In genomic region chr2:36952748-36953197, GRCh38 we compare ENCODE assay signal across 16 cellular contexts. TPM values are rescaled to one million over a fixed set of nuclear protein-coding genes. Genes with fewer than 3 reads are reported as not detected.
DNase-seq lines count a peak whose midpoint lies in the region; ATAC-seq and TF ChIP-seq lines count a peak whose summit lies in the region.
"Had no signal": no experiment of that assay in that cellular context is flagged by ENCODE, and none has a peak within 500 bp of the region (broad histone marks: within the 10 kb centered on the region; RNA-seq: fewer than 3 reads in every experiment).

No MANE protein-coding gene starts in this region.

- H3K23me2 ChIP-seq in H9 (ENCODE audit: insufficient read length, low read depth, low read length, poor library complexity, severe bottlenecking) = no peaks in the 10 kb centered on the region

- no CpG with 5 or more reads among the region's 3 CpGs for WGBS in H9 (ENCODE audit: extremely low coverage, insufficient read length, low lambda C conversion rate)
- WGBS in right cardiac atrium = 94% methylated on average over 3 of the region's 3 CpGs
- 58 to 89% (median 73%) methylated on average over 3 of the region's 3 CpGs for whole genome bisulfite sequencing in psoas muscle, 3 donors

- H2BK120ac ChIP-seq in H9 (ENCODE audit: low read depth, low read length, poor library complexity, severe bottlenecking) = no peak overlapping the region

- no peak overlapping the region for H2AFZ ChIP-seq in H9 (ENCODE audit: low read length)

- H4K91ac ChIP-seq in H9 (ENCODE audit: insufficient read length, low read depth, low read length) = no peak overlapping the region

- TF ChIP-seq CTCF in H9 (conservative IDR thresholded peaks at IDR 0.05) (no peak), WTC11 (IDR thresholded peaks at IDR 0.05) (no peak), psoas muscle (IDR thresholded peaks at IDR 0.05) (no peak)

- H3K4me2 ChIP-seq in H9 (ENCODE audit: insufficient read depth, insufficient read length, low read length) = no peak overlapping the region

- DNase-seq in H9 (no peak), WTC11 (ENCODE audit: low spot score) (no peak), right cardiac atrium (no peak), psoas muscle (no peak), NCI-H748 (lab: John Stamatoyannopoulos, UW; ENCODE audit: unreplicated experiment) (no peak), OCI-M2 (lab: John Stamatoyannopoulos, UW; ENCODE audit: unreplicated experiment) (no peak)
- DNase-seq in stimulated activated naive CD4-positive, alpha-beta T cell treated with Interleukin-2 at 50 U/mL for 16 hours (lab: John Stamatoyannopoulos, UW) = no peak
- no peak for DNase-seq in activated T-cell treated with anti-CD3 and anti-CD28 coated beads, Interleukin-2, amount 50 U/mL, for 1 hour
- DNase-seq: activated CD4-positive, alpha-beta T cell treated with anti-CD3 and anti-CD28 coated beads for 4 hours; dermis blood vessel endothelial cell; hypothalamus; naive thymus-derived CD8-positive, alpha-beta T cell; NCI-H1436 had no signal

- H3K9ac ChIP-seq in H9 (ENCODE audit: extremely low read depth, insufficient read length, low read length) = no peak overlapping the region

- H3K4ac ChIP-seq in H9 (ENCODE audit: low read depth, low read length) = no peak overlapping the region

- no peaks in the 10 kb centered on the region for H3K9me3 ChIP-seq in H9 (ENCODE audit: control insufficient read depth, low read depth, low read length)
- no peaks in the 10 kb centered on the region for H3K9me3 ChIP-seq in right cardiac atrium (ENCODE audit: control insufficient read depth, low read length)
- no peaks in the 10 kb centered on the region for H3K9me3 ChIP-seq in psoas muscle

- no peak overlapping the region for H3K27ac ChIP-seq in H9 (ENCODE audit: insufficient read length, low read depth, low read length)
- peak overlapping the region; percentile 19 for H3K27ac ChIP-seq in right cardiac atrium (ENCODE audit: low read length)
- H3K27ac ChIP-seq in psoas muscle = peak overlapping the region; percentile 81

- H2BK15ac ChIP-seq in H9 (ENCODE audit: low read depth, low read length) = no peak overlapping the region

- CTCF ChIA-PET in WTC11 (lab: Charles Lee) = interaction anchor here (0.9 to 1.2 kb wide), 2 partner anchors 8 to 182 kb away, joined by 3 to 4 read pairs; no protein-coding TSS in a partner anchor

- H3K14ac ChIP-seq in H9 (ENCODE audit: insufficient read depth, low read length) = no peak overlapping the region

- H2AK5ac ChIP-seq in H9 (ENCODE audit: insufficient read length, low read length) = no peak overlapping the region

- H3K18ac ChIP-seq in H9 (ENCODE audit: insufficient read length, low read depth, low read length) = no peak overlapping the region

- H3K36me3 Mint-ChIP-seq in H9 (ENCODE audit: insufficient read depth in 1 of 3, low read depth in 3 of 3) (0 out of 7 replicates have a peak, but pooled peaks cover 0 to 5% (median 0%) of the 10 kb centered on the region in 3 experiments), WTC11 (0 out of 2 replicates have a peak, but pooled peaks cover 2% of the 10 kb centered on the region)
- H3K36me3 Mint-ChIP-seq: brain had no signal

- H3K4me3 Mint-ChIP-seq in H9 (no peak overlapping the region; a peak in 1 of 5 replicates), WTC11 (no peak overlapping the region)
- H3K4me3 Mint-ChIP-seq: activated naive CD4-positive, alpha-beta T cell treated with anti-CD3 and anti-CD28 coated beads, Interleukin-2, amount 50 U/mL, for 24 hours; brain; naive thymus-derived CD8-positive, alpha-beta T cell; T-helper 2 cell treated with Interferon-gamma antibody and Interleukin-4, amounts not matched to agents 5 μg/mL and 100 μg/mL, for 36 hours had no signal

- no peak overlapping the region for H3K23ac ChIP-seq in H9 (ENCODE audit: insufficient read length, low read depth, low read length)

- no peak overlapping the region for H3T11ph ChIP-seq in H9 (ENCODE audit: low read length)

- peak; percentile 87 for ATAC-seq in WTC11
- ATAC-seq in right cardiac atrium = no peak
- peak in 3 of 4 donors; percentile 49 to 70 (median 68) for ATAC-seq in psoas muscle
- ATAC-seq: naive thymus-derived CD8-positive, alpha-beta T cell had no signal

- H3K27ac Mint-ChIP-seq in H9 (peak overlapping the region in 2 of 3 experiments; percentile 8 to 75; a peak in 3 of 7 replicates), WTC11 (peak overlapping the region; percentile 69; the same call in 1 of the 2 replicates)
- H3K27ac Mint-ChIP-seq: activated naive CD4-positive, alpha-beta T cell treated with anti-CD3 and anti-CD28 coated beads, Interleukin-2, amount 50 U/mL, for 24 hours; brain; T-helper 2 cell treated with Interferon-gamma antibody and Interleukin-4, amounts not matched to agents 5 μg/mL and 100 μg/mL, for 36 hours had no signal

- H2BK12ac ChIP-seq in H9 (ENCODE audit: insufficient read length, low read depth, low read length) = no peak overlapping the region

- H3K36me3 ChIP-seq in psoas muscle (ENCODE audit: insufficient read depth in 1 of 2, low read depth in 1 of 2) = no peaks in the 10 kb centered on the region

- H2BK5ac ChIP-seq in H9 (ENCODE audit: insufficient read length, low read length) = no peak overlapping the region

- H3K27me3 ChIP-seq in H9 (ENCODE audit: insufficient read depth, low read length) (no peaks in the 10 kb centered on the region), right cardiac atrium (ENCODE audit: control insufficient read depth, insufficient read depth) (no peaks in the 10 kb centered on the region), psoas muscle (ENCODE audit: insufficient read depth in 3 of 3, low read length in 2 of 3) (no peaks in the 10 kb centered on the region)

- H3K27me3 Mint-ChIP-seq in H9 (ENCODE audit: low read depth) = no peaks in the 10 kb centered on the region
- H3K27me3 Mint-ChIP-seq in WTC11 (ENCODE audit: low read depth) = no peaks in the 10 kb centered on the region
- H3K27me3 Mint-ChIP-seq: activated naive CD4-positive, alpha-beta T cell treated with anti-CD3 and anti-CD28 coated beads, Interleukin-2, amount 50 U/mL, for 24 hours; brain; naive thymus-derived CD8-positive, alpha-beta T cell had no signal

- H3K4me1 ChIP-seq in H9 (ENCODE audit: insufficient read depth, low read length) (peaks cover 6% of the 10 kb centered on the region), right cardiac atrium (ENCODE audit: control insufficient read depth, insufficient read depth, low read length) (peaks cover 6% of the 10 kb centered on the region), psoas muscle (peaks cover 31% of the 10 kb centered on the region)

- POLR2A ChIA-PET in WTC11 (lab: Charles Lee) = interaction anchor here (0.6 to 1.4 kb wide), 2 partner anchors 12 to 186 kb away, joined by 3 to 5 read pairs; no protein-coding TSS in a partner anchor

- no peak overlapping the region for H4K8ac ChIP-seq in H9 (replicated peaks; ENCODE audit: insufficient read length, low read depth, low read length)

- H3K79me2 ChIP-seq in H9 (ENCODE audit: insufficient read depth, low read length) = peaks cover 4% of the 10 kb centered on the region; the same call in 1 of the 2 replicates

- H3K4me1 Mint-ChIP-seq in H9 (peaks cover 47 to 54% of the 10 kb centered on the region in 2 experiments), WTC11 (peaks cover 58% of the 10 kb centered on the region)

- no peak overlapping the region for H3K4me3 ChIP-seq in right cardiac atrium (ENCODE audit: low read length)
- H3K4me3 ChIP-seq in psoas muscle = no peak overlapping the region

- H3K9me3 Mint-ChIP-seq in H9 (no peaks in the 10 kb centered on the region), WTC11 (no peaks in the 10 kb centered on the region)
- H3K9me3 Mint-ChIP-seq: activated naive CD4-positive, alpha-beta T cell treated with anti-CD3 and anti-CD28 coated beads, Interleukin-2, amount 50 U/mL, for 24 hours; brain; naive thymus-derived CD8-positive, alpha-beta T cell; T-helper 2 cell treated with Interferon-gamma antibody and Interleukin-4, amounts not matched to agents 5 μg/mL and 100 μg/mL, for 36 hours had no signal

- H3K79me1 ChIP-seq in H9 (ENCODE audit: insufficient read depth, low read depth, low read length, poor library complexity, severe bottlenecking) = no peaks in the 10 kb centered on the region

- no peak overlapping the region for H4K5ac ChIP-seq in H9 (ENCODE audit: insufficient read length, low read depth, low read length)

- H3K56ac ChIP-seq in H9 (ENCODE audit: insufficient read length, low read depth, low read length) = no peak overlapping the region

- H2BK20ac ChIP-seq in H9 (ENCODE audit: low read depth, low read length, poor library complexity, severe bottlenecking) = no peak overlapping the region

- no peaks in the 10 kb centered on the region for H4K20me1 ChIP-seq in H9 (ENCODE audit: control insufficient read depth, insufficient read depth, insufficient read length)

- intact Hi-C loops in right cardiac atrium (cut with DNase I) (no loop called here), psoas muscle (cut with DNase I) (no loop called here)

TF ChIP-seq in WTC11, 78 proteins besides CTCF, POLR2A, EP300 and RAD21 (continues in another document):
- TF ChIP-seq, protein P1, sequence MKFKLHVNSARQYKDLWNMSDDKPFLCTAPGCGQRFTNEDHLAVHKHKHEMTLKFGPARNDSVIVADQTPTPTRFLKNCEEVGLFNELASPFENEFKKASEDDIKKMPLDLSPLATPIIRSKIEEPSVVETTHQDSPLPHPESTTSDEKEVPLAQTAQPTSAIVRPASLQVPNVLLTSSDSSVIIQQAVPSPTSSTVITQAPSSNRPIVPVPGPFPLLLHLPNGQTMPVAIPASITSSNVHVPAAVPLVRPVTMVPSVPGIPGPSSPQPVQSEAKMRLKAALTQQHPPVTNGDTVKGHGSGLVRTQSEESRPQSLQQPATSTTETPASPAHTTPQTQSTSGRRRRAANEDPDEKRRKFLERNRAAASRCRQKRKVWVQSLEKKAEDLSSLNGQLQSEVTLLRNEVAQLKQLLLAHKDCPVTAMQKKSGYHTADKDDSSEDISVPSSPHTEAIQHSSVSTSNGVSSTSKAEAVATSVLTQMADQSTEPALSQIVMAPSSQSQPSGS (CRISPR knock-in tag; IDR thresholded peaks at IDR 0.05; ENCODE audit: borderline replicate concordance, low read depth) = no peak
- TF ChIP-seq ZNF396 (CRISPR knock-in tag; IDR thresholded peaks at IDR 0.05; ENCODE audit: borderline replicate concordance) (no peak), TEAD4 (CRISPR knock-in tag; IDR thresholded peaks at IDR 0.05) (no peak)

RNA-seq across cellular contexts. Expression of gene STRN, which starts 13.6 kb away (rescaled TPM):
- total RNA-seq in H9 (2021) (31.4 and 31.7 TPM in 2 replicates), WTC11 (2021) (31.1 to 34.7 TPM (median 31.3 TPM) in 3 replicates), right cardiac atrium (10 to 100 TPM; 30.9 to 41.1 (median 35.0) TPM), psoas muscle (10 to 100 TPM; 28.1 to 41.4 (median 29.5) TPM)
- polyA plus RNA-seq in right cardiac atrium (7.7 TPM), psoas muscle (10 to 100 TPM; 12.7 to 48.5 (median 27.6) TPM)

Comparison
In these comparisons a context has a peak if more than half of its experiments do, and no peak if none do; other contexts are left out.
1. ATAC-seq: peak in WTC11 (single experiment) and psoas muscle (3 of 4); none in right cardiac atrium (0 of 2).